Comparison of ENCODE assay signal across 8 cellular contexts in genomic region chr10:102713483-102713813, GRCh38. TPM values are rescaled to one million over a fixed set of nuclear protein-coding genes. Genes with fewer than 3 reads are reported as not detected.
A peak's percentile ranks its signal among the peaks of the same experiment; 100 is the strongest.
DNase-seq lines count a peak whose midpoint lies in the region; ATAC-seq and TF ChIP-seq lines count a peak whose summit lies in the region.

No MANE protein-coding gene starts in this region.

- H3K4me3 ChIP-seq in SK-N-MC (peak overlapping the region; percentile 82), esophagus (ENCODE audit: low read depth in 1 of 2, low read length in 2 of 2) (peak overlapping the region; percentile 68 to 92), neural cell (ENCODE audit: low read length) (peak overlapping the region; percentile 90)

- peaks cover 68% of the 10 kb centered on the region for H3K4me1 Mint-ChIP-seq in HFFc6 (ENCODE audit: low read depth)

- no peak for TF ChIP-seq CTCF in HFFc6 (IDR thresholded peaks at IDR 0.05)
- no peak for TF ChIP-seq CTCF in neural cell (IDR thresholded peaks at IDR 0.05; ENCODE audit: poor library complexity, severe bottlenecking)

- H3K36me3 ChIP-seq in SK-N-MC (ENCODE audit: insufficient read depth, low read length), result no peaks in the 10 kb centered on the region
- no peaks in the 10 kb centered on the region for H3K36me3 ChIP-seq in esophagus (ENCODE audit: control insufficient read depth in 2 of 2, insufficient read depth in 2 of 2, low read length in 1 of 2)
- H3K36me3 ChIP-seq in neural cell (ENCODE audit: insufficient read depth, low read length), result no peaks in the 10 kb centered on the region

- WGBS in esophagus, 2 donors, result 1% methylated on average over 15 to 16 of the region's 16 CpGs

- no peaks in the 10 kb centered on the region for H3K36me3 Mint-ChIP-seq in HFFc6 (ENCODE audit: low read depth)

- peaks cover 0 to 2% of the 10 kb centered on the region in 2 donors for H3K4me1 ChIP-seq in esophagus (ENCODE audit: control insufficient read depth in 2 of 2, insufficient read depth in 2 of 2, low read length in 1 of 2)

- H3K27ac Mint-ChIP-seq in HFFc6, result peak overlapping the region; percentile 87

- H3K27ac ChIP-seq in SK-N-MC, result no peak overlapping the region
- H3K27ac ChIP-seq in esophagus (ENCODE audit: low read depth in 2 of 2, low read length in 1 of 2), result peak overlapping the region; percentile 66 to 93
- peak overlapping the region; percentile 96 for H3K27ac ChIP-seq in neural cell (ENCODE audit: low read length)

- DNase-seq in HFFc6 (no peak), SK-N-MC (ENCODE audit: low read depth, low spot score) (no peak), NCI-H1417 treated with DMSO at 0.1 percent for 48 hours (lab: John Stamatoyannopoulos, UW) (no peak), NCI-H187 (lab: John Stamatoyannopoulos, UW) (no peak), OCI-M1 (lab: John Stamatoyannopoulos, UW) (no peak)

- H3K79me2 ChIP-seq in neural cell (replicated peaks; ENCODE audit: insufficient read depth, low read length), result peaks cover 48% of the 10 kb centered on the region

- H2AFZ ChIP-seq in neural cell (ENCODE audit: low read depth, low read length), result peak overlapping the region; percentile 86

- H3K27me3 Mint-ChIP-seq in HFFc6 (ENCODE audit: insufficient read depth), result no peaks in the 10 kb centered on the region

- H3K9me3 Mint-ChIP-seq in HFFc6, result no peaks in the 10 kb centered on the region

- peak overlapping the region; percentile 91 for H3K4me3 Mint-ChIP-seq in HFFc6

- no peak for TF ChIP-seq EP300 in neural cell (conservative IDR thresholded peaks at IDR 0.05; ENCODE audit: poor library complexity, severe bottlenecking)

- H3K9ac ChIP-seq in SK-N-MC (ENCODE audit: insufficient read length), result peak overlapping the region; percentile 60
- H3K9ac ChIP-seq in neural cell (ENCODE audit: low read length), result peak overlapping the region; percentile 93

- H3K27me3 ChIP-seq in esophagus (ENCODE audit: control insufficient read depth in 1 of 2, insufficient read depth in 2 of 2, low read length in 2 of 2) (no peaks in the 10 kb centered on the region), neural cell (ENCODE audit: insufficient read depth, low read depth, low read length) (no peaks in the 10 kb centered on the region)

- H3K4me2 ChIP-seq in neural cell (ENCODE audit: low read length), result peak overlapping the region; percentile 76

- ATAC-seq in GM18508 (IDR thresholded peaks at IDR 0.05; ENCODE audit: insufficient read depth, unreplicated experiment), result peak; percentile 32

- peaks cover 3% of the 10 kb centered on the region for H3F3A ChIP-seq in neural cell (ENCODE audit: insufficient read depth, low read length, poor library complexity, severe bottlenecking)

- H3K9me3 ChIP-seq in SK-N-MC (ENCODE audit: low read depth, low read length), result no peaks in the 10 kb centered on the region
- H3K9me3 ChIP-seq in esophagus (ENCODE audit: control insufficient read depth in 2 of 2, insufficient read depth in 1 of 2, low read depth in 1 of 2, low read length in 1 of 2), result no peaks in the 10 kb centered on the region
- no peaks in the 10 kb centered on the region for H3K9me3 ChIP-seq in neural cell (ENCODE audit: low read length)

- no peak for TF ChIP-seq RAD21 in neural cell (conservative IDR thresholded peaks at IDR 0.05)

- no peaks in the 10 kb centered on the region for H4K20me1 ChIP-seq in neural cell (ENCODE audit: insufficient read depth)

- H3K9me2 ChIP-seq in neural cell (ENCODE audit: insufficient read depth, low read length), result no peaks in the 10 kb centered on the region

TF ChIP-seq in neural cell, 6 proteins besides CTCF, POLR2A, EP300 and RAD21:
- TF ChIP-seq EZH2 (IDR thresholded peaks at IDR 0.05; ENCODE audit: borderline replicate concordance, insufficient read depth, low read length, poor library complexity, severe bottlenecking), result no peak
- TF ChIP-seq TAF1 (IDR thresholded peaks at IDR 0.05; ENCODE audit: low read depth), result no peak
- no peak for TF ChIP-seq REST (IDR thresholded peaks at IDR 0.05; ENCODE audit: borderline replicate concordance)
- TF ChIP-seq POLR2AphosphoS5 (IDR thresholded peaks at IDR 0.05), result no peak
- TF ChIP-seq MXI1 (conservative IDR thresholded peaks at IDR 0.05; ENCODE audit: poor library complexity, severe bottlenecking), result no peak
- TF ChIP-seq SMC3 (conservative IDR thresholded peaks at IDR 0.05; ENCODE audit: poor library complexity), result no peak

RNA-seq across cellular contexts. Expression of gene ARL3, which starts 0.7 kb away (rescaled TPM):
- 10 to 100 TPM; 13.2 to 18.4 (median 16.8) TPM for total RNA-seq in HFFc6 (2021; fragmentation: NEBNext Ultra II Directional; extraction: Animal tissue kit (Norgen Biotek cat#: 25700))
- 1 to 10 TPM; 2.2 to 4.6 TPM for polyA plus RNA-seq in esophagus
- 51.9 and 56.0 TPM in 2 replicates for polyA plus RNA-seq in neural cell
- polyA minus RNA-seq in neural cell, result 37.6 and 41.4 TPM in 2 replicates

RNA-seq across cellular contexts. Expression of gene SFXN2, which starts 1.0 kb away (rescaled TPM):
- total RNA-seq in HFFc6 (2021; fragmentation: NEBNext Ultra II Directional; extraction: Animal tissue kit (Norgen Biotek cat#: 25700)), result 1 to 10 TPM; 2.2 to 4.4 (median 3.5) TPM
- polyA plus RNA-seq in esophagus (1 to 10 TPM; 3.5 to 5.7 TPM), neural cell (14.9 and 16.0 TPM in 2 replicates)
- 11.0 and 12.3 TPM in 2 replicates for polyA minus RNA-seq in neural cell

RNA-seq across cellular contexts. Expression of gene WBP1L, which starts 30.3 kb away (rescaled TPM):
- 10 to 100 TPM; 34.9 to 40.7 (median 38.6) TPM for total RNA-seq in HFFc6 (2021; fragmentation: NEBNext Ultra II Directional; extraction: Animal tissue kit (Norgen Biotek cat#: 25700))
- 10 to 100 TPM; 13.4 to 17.1 TPM for polyA plus RNA-seq in esophagus
- 20.8 and 22.2 TPM in 2 replicates for polyA plus RNA-seq in neural cell
- polyA minus RNA-seq in neural cell, result 70.1 and 75.9 TPM in 2 replicates
